Comparison of ENCODE assay signal across 21 cellular contexts in genomic region chr14:92348154-92348553, GRCh38. TPM values are rescaled to one million over a fixed set of nuclear protein-coding genes. Genes with fewer than 3 reads are reported as not detected.
DNase-seq lines count a peak whose midpoint lies in the region; ATAC-seq, FAIRE-seq and TF ChIP-seq lines count a peak whose summit lies in the region.
"Had no signal": no experiment of that assay in that cellular context is flagged by ENCODE, and none has a peak within 500 bp of the region (broad histone marks: within the 10 kb centered on the region; RNA-seq: fewer than 3 reads in every experiment).

No MANE protein-coding gene starts in this region.

- no peak for ATAC-seq in K562
- ATAC-seq in GM21528 (IDR thresholded peaks at IDR 0.05; ENCODE audit: low FRiP score, unreplicated experiment): no peak

- BruUV-seq in K562 (replicated peaks; lab: Mats Ljungman, UMichigan): no TSS peak

- no peaks in the 10 kb centered on the region for H3K36me3 Mint-ChIP-seq in activated CD4-positive, alpha-beta memory T cell treated with anti-CD3 and anti-CD28 coated beads, Interleukin-2, amount 10 ng/mL, durations not matched to agents 7 days and 5 days (ENCODE audit: low read depth)
- H3K36me3 Mint-ChIP-seq: activated naive CD8-positive, alpha-beta T cell treated with anti-CD3 and anti-CD28 coated beads, Interleukin-2, amount 10 ng/mL, durations not matched to agents 7 days and 5 days; CD4-positive, CD25-positive, alpha-beta regulatory T cell had no signal

- POLR2A ChIA-PET in K562 (lab: Yijun Ruan, JAX) (no interaction called here), HEK293T (lab: Yijun Ruan, JAX) (no interaction called here)
- POLR2A ChIA-PET in activated CD4-positive, alpha-beta memory T cell treated with anti-CD3 and anti-CD28 coated beads, Interleukin-2, amount 10 ng/mL, durations not matched to agents 7 days and 5 days (lab: Charles Lee): no interaction called here

- peaks cover 2% of the 10 kb centered on the region for H3K9me3 Mint-ChIP-seq in activated CD4-positive, alpha-beta memory T cell treated with anti-CD3 and anti-CD28 coated beads, Interleukin-2, amount 10 ng/mL, durations not matched to agents 7 days and 5 days
- H3K9me3 Mint-ChIP-seq: activated naive CD8-positive, alpha-beta T cell treated with anti-CD3 and anti-CD28 coated beads, Interleukin-2, amount 10 ng/mL, durations not matched to agents 7 days and 5 days had no signal

- whole genome bisulfite sequencing in K562 (ENCODE audit: insufficient coverage, low coverage, missing lambda C conversion rate): 3% methylated on average over 5 of the region's 5 CpGs

- intact Hi-C loops in K562 (cut with micrococcal nuclease): no loop called here

- no peak for TF ChIP-seq POLR2A in K562 (conservative IDR thresholded peaks at IDR 0.05)

- no peaks in the 10 kb centered on the region for H3K36me3 ChIP-seq in K562 (ENCODE audit: control insufficient read depth, insufficient read depth, low read length)
- H3K36me3 ChIP-seq in neutrophil: no peaks in the 10 kb centered on the region
- H3K36me3 ChIP-seq: breast epithelium, left ventricle myocardium inferior, spleen had no signal

- H3K9me3 ChIP-seq in K562 (replicated peaks; ENCODE audit: control insufficient read depth, insufficient read depth, low read depth, low read length) (no peaks in the 10 kb centered on the region), neutrophil (no peaks in the 10 kb centered on the region)
- H3K9me3 ChIP-seq: breast epithelium, spleen had no signal

- H3K4me1 Mint-ChIP-seq in activated CD4-positive, alpha-beta memory T cell treated with anti-CD3 and anti-CD28 coated beads, Interleukin-2, amount 10 ng/mL, durations not matched to agents 7 days and 5 days: peaks cover 1% of the 10 kb centered on the region
- H3K4me1 Mint-ChIP-seq: CD4-positive, CD25-positive, alpha-beta regulatory T cell had no signal

- H3K79me2 ChIP-seq in K562 (ENCODE audit: control insufficient read depth, insufficient read depth, low read length): no peaks in the 10 kb centered on the region
- H3K79me2 ChIP-seq: parathyroid adenoma had no signal

- no peak overlapping the region for H2AFZ ChIP-seq in K562 (ENCODE audit: low read depth, low read length)
- H2AFZ ChIP-seq: parathyroid adenoma had no signal

- H3K4me1 ChIP-seq in K562 (replicated peaks in 1 of 2; ENCODE audit: control insufficient read depth in 2 of 2, insufficient read depth in 2 of 2, low read length in 2 of 2) (no peaks in the 10 kb centered on the region), neutrophil (ENCODE audit: control insufficient read depth in 1 of 2, insufficient read depth in 1 of 2, low read depth in 1 of 2, low read length in 1 of 2) (peaks cover 12 to 15% of the 10 kb centered on the region in 2 experiments)
- H3K4me1 ChIP-seq: breast epithelium, left ventricle myocardium inferior, parathyroid adenoma, spleen had no signal

- TF ChIP-seq CTCF in K562 (IDR thresholded peaks at IDR 0.05 in 2 of 3, conservative IDR thresholded peaks at IDR 0.05 in 1 of 3; ENCODE audit: insufficient read depth in 2 of 3, low read depth in 1 of 3, low read length in 3 of 3) (no peak), neutrophil (IDR thresholded peaks at IDR 0.05) (no peak)

- DNase-seq in NCI-H1417 (lab: John Stamatoyannopoulos, UW) (peak in 2 of 3 experiments; percentile 11 to 68), NCI-H1417 treated with DMSO at 0.1 percent for 48 hours (lab: John Stamatoyannopoulos, UW) (no peak), NCI-H2227 treated with DMSO at 0.1 percent for 48 hours (lab: John Stamatoyannopoulos, UW) (peak; percentile 11), K562 (ENCODE audit: extremely low read depth in 1 of 4, low spot score in 3 of 4) (no peak), HEK293T (ENCODE audit: extremely low spot score) (no peak)
- DNase-seq in activated CD4-positive, alpha-beta memory T cell treated with anti-CD3 and anti-CD28 coated beads, Interleukin-2, amount 10 ng/mL, durations not matched to agents 7 days and 5 days: no peak
- DNase-seq: activated CD4-positive, alpha-beta T cell treated with anti-CD3 and anti-CD28 coated beads, Interleukin-2, amount 50 U/mL, for 1 hour; activated naive CD8-positive, alpha-beta T cell treated with anti-CD3 and anti-CD28 coated beads, Interleukin-2, amount 10 ng/mL, durations not matched to agents 7 days and 5 days; activated T-cell treated with anti-CD3 and anti-CD28 coated beads, Interleukin-2, amount 50 U/mL, for 24 hours; CD4-positive, CD25-positive, alpha-beta regulatory T cell; effector CD4-positive, alpha-beta T cell; left ventricle myocardium inferior; SK-N-SH; spleen; stimulated activated naive CD4-positive, alpha-beta T cell treated with Interleukin-2 at 50 U/mL for 16 hours had no signal

- no peak overlapping the region for H3K4me3 Mint-ChIP-seq in activated CD4-positive, alpha-beta memory T cell treated with anti-CD3 and anti-CD28 coated beads, Interleukin-2, amount 10 ng/mL, durations not matched to agents 7 days and 5 days
- H3K4me3 Mint-ChIP-seq: activated naive CD8-positive, alpha-beta T cell treated with anti-CD3 and anti-CD28 coated beads, Interleukin-2, amount 10 ng/mL, durations not matched to agents 7 days and 5 days; activated T-cell treated with anti-CD3 and anti-CD28 coated beads, Interleukin-2, amount 50 U/mL, for 24 hours; CD4-positive, CD25-positive, alpha-beta regulatory T cell had no signal

- in situ Hi-C loops in K562 (cut with MboI): no loop called here

- no peak for TF ChIP-seq EP300 in K562 (IDR thresholded peaks at IDR 0.05; ENCODE audit: low read length)

- H3K27ac Mint-ChIP-seq in activated CD4-positive, alpha-beta memory T cell treated with anti-CD3 and anti-CD28 coated beads, Interleukin-2, amount 10 ng/mL, durations not matched to agents 7 days and 5 days: no peak overlapping the region
- H3K27ac Mint-ChIP-seq: activated naive CD8-positive, alpha-beta T cell treated with anti-CD3 and anti-CD28 coated beads, Interleukin-2, amount 10 ng/mL, durations not matched to agents 7 days and 5 days; activated T-cell treated with anti-CD3 and anti-CD28 coated beads, Interleukin-2, amount 50 U/mL, for 24 hours; CD4-positive, CD25-positive, alpha-beta regulatory T cell had no signal

- H3K9me1 ChIP-seq in K562 (ENCODE audit: control insufficient read depth, insufficient read depth, low read length): no peaks in the 10 kb centered on the region

- peaks cover 0 to under 1% of the 10 kb centered on the region in 2 experiments; a peak in 2 of 5 replicates for H3K27me3 ChIP-seq in K562 (ENCODE audit: control insufficient read depth in 2 of 2, insufficient read depth in 2 of 2, low read length in 2 of 2)
- H3K27me3 ChIP-seq in neutrophil: peaks cover 1% of the 10 kb centered on the region

- H3K9ac ChIP-seq in K562 (ENCODE audit: insufficient read depth in 1 of 2, low read depth in 2 of 2, low read length in 2 of 2): no peak overlapping the region
- H3K9ac ChIP-seq: parathyroid adenoma, SK-N-SH had no signal

- H3K4me3 ChIP-seq in K562 (no peak overlapping the region), neutrophil (ENCODE audit: low read depth in 1 of 2, low read length in 1 of 2) (peak overlapping the region in 1 of 2 experiments; percentile 10)
- H3K4me3 ChIP-seq: breast epithelium, left ventricle myocardium inferior, spleen had no signal

- H3K4me2 ChIP-seq in K562 (ENCODE audit: insufficient read depth, low read length): no peak overlapping the region
- H3K4me2 ChIP-seq: SK-N-SH had no signal

- FAIRE-seq in K562 (lab: Jason Lieb, UNC): no peak

- H3K27ac ChIP-seq in K562 (ENCODE audit: extremely low read depth, low read depth, low read length) (no peak overlapping the region), neutrophil (peak overlapping the region; percentile 81)
- H3K27ac ChIP-seq: breast epithelium, left ventricle myocardium inferior, parathyroid adenoma had no signal

- H3K27me3 Mint-ChIP-seq in activated CD4-positive, alpha-beta memory T cell treated with anti-CD3 and anti-CD28 coated beads, Interleukin-2, amount 10 ng/mL, durations not matched to agents 7 days and 5 days: peaks cover 31% of the 10 kb centered on the region

- H4K20me1 ChIP-seq in K562 (replicated peaks; ENCODE audit: control insufficient read depth, insufficient read depth, low read length): no peaks in the 10 kb centered on the region

- no peak for TF ChIP-seq RAD21 in K562 (CRISPR knock-in tag; conservative IDR thresholded peaks at IDR 0.05 in 1 of 2, IDR thresholded peaks at IDR 0.05 in 1 of 2)

- CTCF ChIA-PET in K562 (lab: Yijun Ruan, JAX; ENCODE audit: low intra/inter-chr PET ratio) (no interaction called here), HEK293T (lab: Yijun Ruan, JAX) (no interaction called here)
- CTCF ChIA-PET in activated CD4-positive, alpha-beta memory T cell treated with anti-CD3 and anti-CD28 coated beads, Interleukin-2, amount 10 ng/mL, durations not matched to agents 7 days and 5 days (lab: Charles Lee): no interaction called here

TF ChIP-seq in HEK293T, 16 proteins besides CTCF, POLR2A, EP300 and RAD21:
- TF ChIP-seq HDGF (IDR thresholded peaks at IDR 0.05; ENCODE audit: borderline replicate concordance) (no peak), SUZ12 (IDR thresholded peaks at IDR 0.05) (no peak), FOXA1 (IDR thresholded peaks at IDR 0.05) (no peak), TARDBP (IDR thresholded peaks at IDR 0.05) (no peak), LEF1 (IDR thresholded peaks at IDR 0.05; ENCODE audit: borderline replicate concordance) (no peak), CTBP1 (IDR thresholded peaks at IDR 0.05; ENCODE audit: borderline replicate concordance) (no peak), NFRKB (IDR thresholded peaks at IDR 0.05) (no peak)

RNA-seq across cellular contexts. Expression of gene SLC24A4, which starts 25.2 kb away (rescaled TPM):
- total RNA-seq in K562 (2011; cell fraction: chromatin; rRNA removed; ENCODE audit: low replicate concordance): not detected in 2 replicates
- total RNA-seq in K562 (2011; cell fraction: nucleolus; rRNA removed): not detected in 2 replicates
- total RNA-seq in K562 (2011; cell fraction: nucleoplasm; rRNA removed): not detected in 2 replicates
- not detected in 2 replicates for total RNA-seq in K562 (2014; rRNA removed)
- not detected in 2 replicates for total RNA-seq in K562 (2014; rRNA removed; fragmentation: Illumina TruSeq; extraction: Trizol)
- not detected in 2 replicates for total RNA-seq in K562 (2015; rRNA removed; fragmentation: Illumina TruSeq; extraction: Trizol)
- total RNA-seq in K562 (2021): not detected in 2 replicates
- polyA plus RNA-seq in K562 (2011; rRNA removed): not detected in 2 replicates
- polyA plus RNA-seq in K562 (2011; cell fraction: cytosol; rRNA removed): not detected in 2 replicates
- not detected in 2 replicates for polyA plus RNA-seq in K562 (2011; cell fraction: nucleus; rRNA removed)
- not detected in 2 replicates for polyA plus RNA-seq in K562 (2012)
- polyA plus RNA-seq in K562 (2014; fragmentation: Illumina TruSeq; extraction: Trizol): not detected in 2 replicates
- polyA plus RNA-seq in K562 (2014; fragmentation: Nextera tagmentation; extraction: Ambion mirVana): not detected
- not detected in 2 replicates for polyA plus RNA-seq in K562 (2014; rRNA removed)
- polyA minus RNA-seq in K562 (2011; rRNA and poly(A)+ RNA removed): not detected in 2 replicates
- polyA minus RNA-seq in K562 (2011; cell fraction: cytosol; rRNA and poly(A)+ RNA removed): not detected in 2 replicates
- polyA minus RNA-seq in K562 (2011; cell fraction: nucleus; rRNA and poly(A)+ RNA removed): not detected in 2 replicates
- not detected for total RNA-seq in activated CD4-positive, alpha-beta memory T cell treated with anti-CD3 and anti-CD28 coated beads, Interleukin-2, amount 10 ng/mL, durations not matched to agents 7 days and 5 days
- total RNA-seq: A172; activated naive CD8-positive, alpha-beta T cell treated with anti-CD3 and anti-CD28 coated beads, Interleukin-2, amount 10 ng/mL, durations not matched to agents 7 days and 5 days; CD4-positive, CD25-positive, alpha-beta regulatory T cell; H4 had no signal

Comparison
In these comparisons a context has a peak if more than half of its experiments do, and no peak if none do; other contexts are left out.
1. DNase-seq: peak in NCI-H1417 (2 of 3) and NCI-H2227 treated with DMSO at 0.1 percent for 48 hours (single experiment); none in NCI-H1417 treated with DMSO at 0.1 percent for 48 hours (single experiment), K562 (0 of 4), activated CD4-positive, alpha-beta memory T cell treated with anti-CD3 and anti-CD28 coated beads, Interleukin-2, amount 10 ng/mL, durations not matched to agents 7 days and 5 days (single experiment) and HEK293T (single experiment).